9 cellular contexts compared by ENCODE assay signal in the genomic region with DNA sequence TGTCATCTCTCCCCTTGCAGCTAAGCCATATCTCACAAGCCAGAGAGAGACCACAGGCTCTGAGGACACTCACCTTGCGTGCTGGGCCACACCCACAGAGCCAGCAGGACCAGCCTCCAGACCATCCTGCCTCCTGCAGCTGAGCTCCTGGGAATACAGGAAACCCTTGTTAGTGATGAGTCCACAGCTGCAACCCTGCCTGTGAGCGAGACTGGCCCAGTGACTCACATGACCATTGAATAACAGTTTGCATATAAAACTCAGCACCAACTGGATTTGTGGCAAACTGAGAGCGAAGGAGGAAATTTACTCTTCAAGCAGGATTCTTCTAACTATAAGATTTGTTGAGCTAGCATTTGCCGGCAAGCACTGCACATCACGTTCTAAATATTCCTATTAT. TPM values are rescaled to one million over a fixed set of nuclear protein-coding genes. Genes with fewer than 3 reads are reported as not detected.
A peak's percentile ranks its signal among the peaks of the same experiment; 100 is the strongest.
DNase-seq lines count a peak whose midpoint lies in the region; ATAC-seq and TF ChIP-seq lines count a peak whose summit lies in the region.
"Had no signal": no experiment of that assay in that cellular context is flagged by ENCODE, and none has a peak within 500 bp of the region (broad histone marks: within the 10 kb centered on the region; RNA-seq: fewer than 3 reads in every experiment).

No MANE protein-coding gene starts in this region.

- peak; percentile 39 for DNase-seq in Caki2 (ENCODE audit: low read depth)
- DNase-seq in RKO (ENCODE audit: low spot score), result peak; percentile 59
- DNase-seq in fibroblast of mammary gland (ENCODE audit: low read depth), result peak; percentile 96
- peak; percentile 21 for DNase-seq in omental fat pad (ENCODE audit: low spot score)
- DNase-seq in SIG-M5 treated with dmso at 0.1 percent for 504 hours (lab: John Stamatoyannopoulos, UW; ENCODE audit: unreplicated experiment), result no peak
- DNase-seq: activated naive CD4-positive, alpha-beta T cell treated with Interleukin-2 at 50 U/mL for 16 hours had no signal

- in situ Hi-C loops in Caki2 (cut with HindIII; ENCODE audit: low pct_unique_long_range_greater_than_20kb, low sequenced_read_pairs), result no loop called here

- ATAC-seq in omental fat pad (ENCODE audit: low FRiP score), result no peak
- ATAC-seq in GM21390 (IDR thresholded peaks at IDR 0.05; ENCODE audit: unreplicated experiment), result no peak
- no peak for ATAC-seq in HG03045 (IDR thresholded peaks at IDR 0.05; ENCODE audit: unreplicated experiment)
- no peak for ATAC-seq in GM21526 (IDR thresholded peaks at IDR 0.05; ENCODE audit: low FRiP score, unreplicated experiment)

- TF ChIP-seq CTCF in fibroblast of mammary gland (conservative IDR thresholded peaks at IDR 0.05; ENCODE audit: control insufficient read depth, insufficient read depth, low read depth, low read length) (no peak), omental fat pad (IDR thresholded peaks at IDR 0.05) (no peak)

- H3K4me3 ChIP-seq in fibroblast of mammary gland (ENCODE audit: control insufficient read depth, low read depth, low read length), result peak overlapping the region; percentile 97

RNA-seq across cellular contexts. Expression of a gene that starts 3.0 kb away (rescaled TPM):
- not detected in 2 replicates for total RNA-seq in Caki2 (2014; rRNA removed; shearing (Covaris generic); ENCODE audit: low replicate concordance)
- total RNA-seq in omental fat pad, result 100 to 1,000 TPM in 2 of 4 donors, 10 to 100 TPM in 2; 53.5 to 115 (median 93.8) TPM

Comparison
In these comparisons a context has a peak if more than half of its experiments do, and no peak if none do; other contexts are left out.
1. RNA of a gene that starts 3.0 kb away (total RNA-seq): 53.5 to 115 TPM in omental fat pad; not detected in Caki2; every median in the first group is over 10 times any median in the second.